In the genomic region with DNA sequence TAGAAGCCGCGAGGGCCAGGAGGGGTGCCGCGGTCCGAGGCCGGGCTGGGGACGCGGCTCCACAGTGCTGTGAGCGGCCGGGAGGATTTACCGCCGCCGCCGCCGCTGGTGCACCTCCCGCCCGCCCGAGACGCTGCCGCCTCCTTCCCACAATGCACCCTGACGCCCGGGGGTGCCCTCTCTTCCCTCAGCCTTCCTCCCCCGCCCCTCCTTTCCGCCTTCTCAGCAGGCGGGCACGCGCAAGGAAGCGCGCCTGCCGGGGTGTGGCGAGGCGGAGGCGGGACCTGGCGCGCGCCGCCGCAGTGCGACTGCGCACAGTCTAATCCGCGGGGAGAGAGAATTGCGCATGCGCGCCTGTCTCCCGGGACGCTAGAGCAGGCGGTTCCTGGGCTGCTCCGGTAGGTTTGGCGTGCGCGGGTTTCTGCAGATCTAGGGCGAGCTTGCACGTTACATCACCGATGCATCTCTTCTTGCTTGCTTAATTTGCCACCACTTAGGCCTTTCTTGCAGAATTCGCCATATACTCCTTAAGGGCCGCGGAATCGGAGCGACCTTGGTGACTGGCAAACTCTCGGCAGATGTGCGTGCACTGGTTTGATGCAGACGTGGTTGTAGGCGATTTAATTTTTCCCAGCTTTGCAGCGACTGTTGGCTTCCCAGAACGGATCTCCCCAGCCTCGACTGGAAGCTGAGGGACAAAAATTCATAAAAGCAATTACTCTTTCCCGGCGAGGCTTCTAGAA, we compare ENCODE assay signal across 8 cellular contexts. TPM values are rescaled to one million over a fixed set of nuclear protein-coding genes. Genes with fewer than 3 reads are reported as not detected.
DNase-seq lines count a peak whose midpoint lies in the region; ATAC-seq and TF ChIP-seq lines count a peak whose summit lies in the region.

A gene (plus strand): TSS at position 347 of the 743 bp plus-strand sequence. CDS start 506 bp downstream, outside the sequence.
A gene with protein sequence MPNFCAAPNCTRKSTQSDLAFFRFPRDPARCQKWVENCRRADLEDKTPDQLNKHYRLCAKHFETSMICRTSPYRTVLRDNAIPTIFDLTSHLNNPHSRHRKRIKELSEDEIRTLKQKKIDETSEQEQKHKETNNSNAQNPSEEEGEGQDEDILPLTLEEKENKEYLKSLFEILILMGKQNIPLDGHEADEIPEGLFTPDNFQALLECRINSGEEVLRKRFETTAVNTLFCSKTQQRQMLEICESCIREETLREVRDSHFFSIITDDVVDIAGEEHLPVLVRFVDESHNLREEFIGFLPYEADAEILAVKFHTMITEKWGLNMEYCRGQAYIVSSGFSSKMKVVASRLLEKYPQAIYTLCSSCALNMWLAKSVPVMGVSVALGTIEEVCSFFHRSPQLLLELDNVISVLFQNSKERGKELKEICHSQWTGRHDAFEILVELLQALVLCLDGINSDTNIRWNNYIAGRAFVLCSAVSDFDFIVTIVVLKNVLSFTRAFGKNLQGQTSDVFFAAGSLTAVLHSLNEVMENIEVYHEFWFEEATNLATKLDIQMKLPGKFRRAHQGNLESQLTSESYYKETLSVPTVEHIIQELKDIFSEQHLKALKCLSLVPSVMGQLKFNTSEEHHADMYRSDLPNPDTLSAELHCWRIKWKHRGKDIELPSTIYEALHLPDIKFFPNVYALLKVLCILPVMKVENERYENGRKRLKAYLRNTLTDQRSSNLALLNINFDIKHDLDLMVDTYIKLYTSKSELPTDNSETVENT (minus strand): TSS at position 156 of the 743 bp plus-strand sequence. CDS start 296 bp downstream, outside the sequence.

- peak; percentile 99 for DNase-seq in 8988T
- DNase-seq in NCI-H2029 treated with DMSO at 0.1 percent for 48 hours (lab: John Stamatoyannopoulos, UW) = peak; percentile 85
- peak; percentile 97 for DNase-seq in T1000 (lab: John Stamatoyannopoulos, UW)
- peak; percentile 99 for DNase-seq in astrocyte of the spinal cord (ENCODE audit: low read depth, low spot score)
- peak; percentile 65 for DNase-seq in iPS DF 19.7 (ENCODE audit: low read depth, low spot score)
- peak; percentile 99 for DNase-seq in sigmoid colon

- H3K9me3 ChIP-seq in sigmoid colon = no peaks in the 10 kb centered on the region

- intact Hi-C loops in sigmoid colon (cut with DNase I) = loop anchor here (1.0 to 2.0 kb wide), 2 partner anchors 63 to 146 kb away; no protein-coding TSS in a partner anchor

- WGBS in sigmoid colon, 2 donors = 0 to 1% methylated on average over 69 of the region's 69 CpGs

- peak in 1 of 2 donors; percentile 23 for TF ChIP-seq POLR2A in sigmoid colon (IDR thresholded peaks at IDR 0.05)

- H3K36me3 ChIP-seq in sigmoid colon = peaks cover 0 to 6% (median 0%) of the 10 kb centered on the region in 4 donors

- no peaks in the 10 kb centered on the region for H3K27me3 ChIP-seq in sigmoid colon

- peak; percentile 73 for ATAC-seq in GM18517 (IDR thresholded peaks at IDR 0.05; ENCODE audit: unreplicated experiment)
- ATAC-seq in HG03039 (IDR thresholded peaks at IDR 0.05; ENCODE audit: unreplicated experiment) = peak; percentile 80

- in situ Hi-C loops in astrocyte of the spinal cord (cut with HindIII; ENCODE audit: low sequenced_read_pairs) = no loop called here

- H3K4me3 ChIP-seq in astrocyte of the spinal cord (ENCODE audit: low read depth, low read length) (peak within 1 kb of the TSS; percentile 86), sigmoid colon (peak within 1 kb of the TSS; percentile 69 to 92 (median 86))

- peak within 1 kb of the TSS; percentile 82 to 86 (median 86) for H3K27ac ChIP-seq in sigmoid colon

- TF ChIP-seq EP300 in sigmoid colon (IDR thresholded peaks at IDR 0.05) = peak in 1 of 4 donors; percentile 25

- peaks cover 0 to 43% (median 28%) of the 10 kb centered on the region in 4 donors for H3K4me1 ChIP-seq in sigmoid colon

- no peak for TF ChIP-seq CTCF in astrocyte of the spinal cord (IDR thresholded peaks at IDR 0.05; ENCODE audit: low read depth, low read length)
- TF ChIP-seq CTCF in sigmoid colon (IDR thresholded peaks at IDR 0.05) = no peak

RNA-seq across cellular contexts. Expression of the first gene that starts in this region (rescaled TPM):
- total RNA-seq in sigmoid colon = 1 to 10 TPM in 3 of 4 donors, under 1 TPM in 1; 0.41 to 4.7 (median 2.2) TPM
- 1 to 10 TPM in 1 of 3 donors, under 1 TPM in 2; 0.60 to 1.9 (median 0.69) TPM for polyA plus RNA-seq in sigmoid colon

RNA-seq across cellular contexts. Expression of the second gene that starts in this region (rescaled TPM):
- total RNA-seq in sigmoid colon = 10 to 100 TPM; 27.7 to 35.0 (median 31.4) TPM
- polyA plus RNA-seq in sigmoid colon = 10 to 100 TPM; 27.1 to 43.2 (median 27.3) TPM

Comparison
In these comparisons a context has a peak if more than half of its experiments do, and no peak if none do; other contexts are left out.
1. Peak in every context shown above with its lines: DNase-seq, ATAC-seq, H3K4me3 ChIP-seq and H3K27ac ChIP-seq.